1 cellular context compared by ENCODE assay signal in genomic region chr14:38217538-38217937, GRCh38.
TF ChIP-seq lines count a peak whose summit lies in the region.

No MANE protein-coding gene starts in this region.

TF ChIP-seq in GM23338, 12 proteins besides CTCF, POLR2A, EP300 and RAD21 (continued from another document):
- TF ChIP-seq ETS1 (IDR thresholded peaks at IDR 0.05) (no peak), EZH2 (IDR thresholded peaks at IDR 0.05; ENCODE audit: low read depth, unreplicated experiment) (no peak), NANOG (IDR thresholded peaks at IDR 0.05; ENCODE audit: borderline replicate concordance) (no peak), STAT1 (IDR thresholded peaks at IDR 0.05; ENCODE audit: unreplicated experiment) (no peak), JUNB (IDR thresholded peaks at IDR 0.05; ENCODE audit: unreplicated experiment) (no peak)
